Comparison of ENCODE assay signal across 1 cellular context in the genomic region with DNA sequence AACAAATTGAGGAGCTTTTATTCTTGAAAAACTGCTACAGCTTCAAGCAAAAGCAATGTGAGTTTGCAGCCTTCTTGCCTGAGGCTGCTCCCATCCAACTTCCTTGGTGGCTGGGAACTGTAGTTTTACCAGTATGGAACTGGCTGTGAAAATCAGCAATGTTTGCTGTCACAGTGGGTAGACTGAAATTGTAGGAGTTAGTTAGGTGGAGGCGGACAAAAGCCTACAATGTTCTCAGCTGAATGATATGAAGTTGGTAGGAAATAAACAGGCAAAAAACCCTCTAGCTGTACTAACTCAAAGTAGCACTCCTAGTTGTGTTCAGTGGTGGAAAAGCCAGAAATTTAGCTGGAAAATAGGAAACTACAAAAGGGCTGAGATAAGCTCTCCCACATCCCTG.
TF ChIP-seq lines count a peak whose summit lies in the region.

No MANE protein-coding gene starts in this region.

TF ChIP-seq in H1, 55 proteins besides CTCF, POLR2A, EP300 and RAD21:
- TF ChIP-seq CBX5 (IDR thresholded peaks at IDR 0.05; ENCODE audit: low read depth, low read length) (no peak), BACH1 (IDR thresholded peaks at IDR 0.05; ENCODE audit: low read length) (no peak), NRF1 (IDR thresholded peaks at IDR 0.05; ENCODE audit: low read depth, low read length) (no peak), SAP30 (IDR thresholded peaks at IDR 0.05; ENCODE audit: insufficient read depth, insufficient replicate concordance, low read length) (no peak), ZNF274 (IDR thresholded peaks at IDR 0.05; ENCODE audit: borderline replicate concordance, extremely low read depth, low read length) (no peak), HDAC2 (IDR thresholded peaks at IDR 0.05; ENCODE audit: borderline replicate concordance in 1 of 2, low read depth in 2 of 2, low read length in 2 of 2) (no peak), JUN (IDR thresholded peaks at IDR 0.05; ENCODE audit: low read depth, low read length) (no peak), SIN3A (conservative IDR thresholded peaks at IDR 0.05 in 1 of 2, IDR thresholded peaks at IDR 0.05 in 1 of 2; ENCODE audit: low read depth in 1 of 2, low read length in 2 of 2) (no peak), TCF12 (IDR thresholded peaks at IDR 0.05; ENCODE audit: low read depth, low read length) (no peak), TBP (IDR thresholded peaks at IDR 0.05; ENCODE audit: low read depth, low read length) (no peak), RFX5 (IDR thresholded peaks at IDR 0.05; ENCODE audit: borderline replicate concordance, low read depth, low read length) (no peak), ASH2L (IDR thresholded peaks at IDR 0.05; ENCODE audit: low read length) (no peak), TAF1 (IDR thresholded peaks at IDR 0.05; ENCODE audit: low read depth, low read length) (no peak), CHD2 (IDR thresholded peaks at IDR 0.05; ENCODE audit: low read length) (no peak), GABPA (IDR thresholded peaks at IDR 0.05; ENCODE audit: borderline replicate concordance, insufficient read depth, low read length) (no peak)
- TF ChIP-seq, protein P1, sequence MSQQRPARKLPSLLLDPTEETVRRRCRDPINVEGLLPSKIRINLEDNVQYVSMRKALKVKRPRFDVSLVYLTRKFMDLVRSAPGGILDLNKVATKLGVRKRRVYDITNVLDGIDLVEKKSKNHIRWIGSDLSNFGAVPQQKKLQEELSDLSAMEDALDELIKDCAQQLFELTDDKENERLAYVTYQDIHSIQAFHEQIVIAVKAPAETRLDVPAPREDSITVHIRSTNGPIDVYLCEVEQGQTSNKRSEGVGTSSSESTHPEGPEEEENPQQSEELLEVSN (IDR thresholded peaks at IDR 0.05), result no peak
- TF ChIP-seq, protein P2, sequence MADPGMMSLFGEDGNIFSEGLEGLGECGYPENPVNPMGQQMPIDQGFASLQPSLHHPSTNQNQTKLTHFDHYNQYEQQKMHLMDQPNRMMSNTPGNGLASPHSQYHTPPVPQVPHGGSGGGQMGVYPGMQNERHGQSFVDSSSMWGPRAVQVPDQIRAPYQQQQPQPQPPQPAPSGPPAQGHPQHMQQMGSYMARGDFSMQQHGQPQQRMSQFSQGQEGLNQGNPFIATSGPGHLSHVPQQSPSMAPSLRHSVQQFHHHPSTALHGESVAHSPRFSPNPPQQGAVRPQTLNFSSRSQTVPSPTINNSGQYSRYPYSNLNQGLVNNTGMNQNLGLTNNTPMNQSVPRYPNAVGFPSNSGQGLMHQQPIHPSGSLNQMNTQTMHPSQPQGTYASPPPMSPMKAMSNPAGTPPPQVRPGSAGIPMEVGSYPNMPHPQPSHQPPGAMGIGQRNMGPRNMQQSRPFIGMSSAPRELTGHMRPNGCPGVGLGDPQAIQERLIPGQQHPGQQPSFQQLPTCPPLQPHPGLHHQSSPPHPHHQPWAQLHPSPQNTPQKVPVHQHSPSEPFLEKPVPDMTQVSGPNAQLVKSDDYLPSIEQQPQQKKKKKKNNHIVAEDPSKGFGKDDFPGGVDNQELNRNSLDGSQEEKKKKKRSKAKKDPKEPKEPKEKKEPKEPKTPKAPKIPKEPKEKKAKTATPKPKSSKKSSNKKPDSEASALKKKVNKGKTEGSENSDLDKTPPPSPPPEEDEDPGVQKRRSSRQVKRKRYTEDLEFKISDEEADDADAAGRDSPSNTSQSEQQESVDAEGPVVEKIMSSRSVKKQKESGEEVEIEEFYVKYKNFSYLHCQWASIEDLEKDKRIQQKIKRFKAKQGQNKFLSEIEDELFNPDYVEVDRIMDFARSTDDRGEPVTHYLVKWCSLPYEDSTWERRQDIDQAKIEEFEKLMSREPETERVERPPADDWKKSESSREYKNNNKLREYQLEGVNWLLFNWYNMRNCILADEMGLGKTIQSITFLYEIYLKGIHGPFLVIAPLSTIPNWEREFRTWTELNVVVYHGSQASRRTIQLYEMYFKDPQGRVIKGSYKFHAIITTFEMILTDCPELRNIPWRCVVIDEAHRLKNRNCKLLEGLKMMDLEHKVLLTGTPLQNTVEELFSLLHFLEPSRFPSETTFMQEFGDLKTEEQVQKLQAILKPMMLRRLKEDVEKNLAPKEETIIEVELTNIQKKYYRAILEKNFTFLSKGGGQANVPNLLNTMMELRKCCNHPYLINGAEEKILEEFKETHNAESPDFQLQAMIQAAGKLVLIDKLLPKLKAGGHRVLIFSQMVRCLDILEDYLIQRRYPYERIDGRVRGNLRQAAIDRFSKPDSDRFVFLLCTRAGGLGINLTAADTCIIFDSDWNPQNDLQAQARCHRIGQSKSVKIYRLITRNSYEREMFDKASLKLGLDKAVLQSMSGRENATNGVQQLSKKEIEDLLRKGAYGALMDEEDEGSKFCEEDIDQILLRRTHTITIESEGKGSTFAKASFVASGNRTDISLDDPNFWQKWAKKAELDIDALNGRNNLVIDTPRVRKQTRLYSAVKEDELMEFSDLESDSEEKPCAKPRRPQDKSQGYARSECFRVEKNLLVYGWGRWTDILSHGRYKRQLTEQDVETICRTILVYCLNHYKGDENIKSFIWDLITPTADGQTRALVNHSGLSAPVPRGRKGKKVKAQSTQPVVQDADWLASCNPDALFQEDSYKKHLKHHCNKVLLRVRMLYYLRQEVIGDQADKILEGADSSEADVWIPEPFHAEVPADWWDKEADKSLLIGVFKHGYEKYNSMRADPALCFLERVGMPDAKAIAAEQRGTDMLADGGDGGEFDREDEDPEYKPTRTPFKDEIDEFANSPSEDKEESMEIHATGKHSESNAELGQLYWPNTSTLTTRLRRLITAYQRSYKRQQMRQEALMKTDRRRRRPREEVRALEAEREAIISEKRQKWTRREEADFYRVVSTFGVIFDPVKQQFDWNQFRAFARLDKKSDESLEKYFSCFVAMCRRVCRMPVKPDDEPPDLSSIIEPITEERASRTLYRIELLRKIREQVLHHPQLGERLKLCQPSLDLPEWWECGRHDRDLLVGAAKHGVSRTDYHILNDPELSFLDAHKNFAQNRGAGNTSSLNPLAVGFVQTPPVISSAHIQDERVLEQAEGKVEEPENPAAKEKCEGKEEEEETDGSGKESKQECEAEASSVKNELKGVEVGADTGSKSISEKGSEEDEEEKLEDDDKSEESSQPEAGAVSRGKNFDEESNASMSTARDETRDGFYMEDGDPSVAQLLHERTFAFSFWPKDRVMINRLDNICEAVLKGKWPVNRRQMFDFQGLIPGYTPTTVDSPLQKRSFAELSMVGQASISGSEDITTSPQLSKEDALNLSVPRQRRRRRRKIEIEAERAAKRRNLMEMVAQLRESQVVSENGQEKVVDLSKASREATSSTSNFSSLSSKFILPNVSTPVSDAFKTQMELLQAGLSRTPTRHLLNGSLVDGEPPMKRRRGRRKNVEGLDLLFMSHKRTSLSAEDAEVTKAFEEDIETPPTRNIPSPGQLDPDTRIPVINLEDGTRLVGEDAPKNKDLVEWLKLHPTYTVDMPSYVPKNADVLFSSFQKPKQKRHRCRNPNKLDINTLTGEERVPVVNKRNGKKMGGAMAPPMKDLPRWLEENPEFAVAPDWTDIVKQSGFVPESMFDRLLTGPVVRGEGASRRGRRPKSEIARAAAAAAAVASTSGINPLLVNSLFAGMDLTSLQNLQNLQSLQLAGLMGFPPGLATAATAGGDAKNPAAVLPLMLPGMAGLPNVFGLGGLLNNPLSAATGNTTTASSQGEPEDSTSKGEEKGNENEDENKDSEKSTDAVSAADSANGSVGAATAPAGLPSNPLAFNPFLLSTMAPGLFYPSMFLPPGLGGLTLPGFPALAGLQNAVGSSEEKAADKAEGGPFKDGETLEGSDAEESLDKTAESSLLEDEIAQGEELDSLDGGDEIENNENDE (IDR thresholded peaks at IDR 0.05; ENCODE audit: insufficient replicate concordance, low read length), result no peak
